In the genomic region with DNA sequence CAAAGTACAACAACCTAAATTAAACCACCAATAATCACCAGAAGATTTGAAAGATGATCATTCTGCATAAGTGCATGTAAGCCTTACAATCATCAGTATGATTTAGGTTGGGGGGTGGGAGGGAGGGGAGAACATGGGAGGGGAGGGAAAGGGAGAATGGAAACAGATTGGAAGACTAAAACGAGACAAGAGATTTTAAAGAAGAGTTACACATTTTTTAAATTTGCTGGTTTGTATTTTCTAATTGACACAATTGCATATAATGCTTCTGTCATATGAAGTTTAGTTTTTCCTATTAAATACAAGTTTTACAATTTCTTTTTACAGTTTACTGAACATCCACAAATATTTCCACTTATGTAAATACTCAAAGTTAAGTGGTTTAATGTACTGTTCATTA, we compare ENCODE assay signal across 38 cellular contexts.
"Had no signal": no experiment of that assay in that cellular context is flagged by ENCODE, and none has a peak within 500 bp of the region (broad histone marks: within the 10 kb centered on the region; RNA-seq: fewer than 3 reads in every experiment).

No MANE protein-coding gene starts in this region.

- H3K27ac ChIP-seq: adrenal gland, ascending aorta, body of pancreas, brain microvascular endothelial cell, breast epithelium, cardiac muscle cell had no signal

- H3K4me1 ChIP-seq: adrenal gland, ascending aorta, body of pancreas, breast epithelium had no signal

- H3K27me3 ChIP-seq: adrenal gland, ascending aorta, body of pancreas, brain microvascular endothelial cell, breast epithelium, cardiac muscle cell had no signal

- H3K9me3 ChIP-seq: adrenal gland, ascending aorta, body of pancreas, breast epithelium had no signal

- H3K36me3 Mint-ChIP-seq: activated naive CD4-positive, alpha-beta T cell treated with anti-CD3 and anti-CD28 coated beads, Interleukin-2, amount 10 ng/mL, durations not matched to agents 7 days and 5 days; activated naive CD4-positive, alpha-beta T cell treated with anti-CD3 and anti-CD28 coated beads, Interleukin-2, amount 50 U/mL, for 24 hours; activated naive CD8-positive, alpha-beta T cell; activated naive CD8-positive, alpha-beta T cell treated with anti-CD3 and anti-CD28 coated beads for 36 hours; activated naive CD8-positive, alpha-beta T cell treated with anti-CD3 and anti-CD28 coated beads, Interleukin-2, amount 10 ng/mL, durations not matched to agents 7 days and 5 days; brain had no signal

- H3K27ac Mint-ChIP-seq: activated naive CD4-positive, alpha-beta T cell treated with anti-CD3 and anti-CD28 coated beads for 36 hours; activated naive CD4-positive, alpha-beta T cell treated with anti-CD3 and anti-CD28 coated beads, Interleukin-2, amount 10 ng/mL, durations not matched to agents 7 days and 5 days; activated naive CD4-positive, alpha-beta T cell treated with anti-CD3 and anti-CD28 coated beads, Interleukin-2, amount 50 U/mL, for 24 hours; activated naive CD4-positive, alpha-beta T cell treated with anti-CD3 and anti-CD28 coated beads, Interleukin-2, amount 50 U/mL, for 72 hours; activated naive CD8-positive, alpha-beta T cell; activated naive CD8-positive, alpha-beta T cell treated with anti-CD3 and anti-CD28 coated beads for 36 hours; activated naive CD8-positive, alpha-beta T cell treated with anti-CD3 and anti-CD28 coated beads, Interleukin-2, amount 10 ng/mL, durations not matched to agents 7 days and 5 days; activated naive CD8-positive, alpha-beta T cell treated with anti-CD3 and anti-CD28 coated beads, Interleukin-2, amount 50 U/mL, for 24 hours; activated T-cell treated with anti-CD3 and anti-CD28 coated beads, Interleukin-2, amount 50 U/mL, for 72 hours; activated T-helper 1 cell treated with anti-CD3 and anti-CD28 coated beads, Interleukin-12 subunit alpha, Interleukin-12 subunit beta, Interleukin-2, Interleukin-4 antibody, amounts not matched to agents 30 ng/mL and 10 ng/mL and 1 ng/mL, durations not matched to agents 14 hours and 24 hours and 36 hours; activated T-helper 17 cell treated with anti-CD3 and anti-CD28 coated beads, Interleukin-2, amount 50 U/mL, for 72 hours; activated T-helper 2 cell treated with anti-CD3 and anti-CD28 coated beads, Interferon-gamma antibody, Interleukin-2, Interleukin-4, amounts not matched to agents 10 μg/mL and 5 μg/mL and 100 μg/mL, durations not matched to agents 14 hours and 24 hours and 36 hours; brain had no signal

- H3K27me3 Mint-ChIP-seq: activated naive CD4-positive, alpha-beta T cell treated with anti-CD3 and anti-CD28 coated beads, Interleukin-2, amount 10 ng/mL, durations not matched to agents 7 days and 5 days; activated naive CD4-positive, alpha-beta T cell treated with anti-CD3 and anti-CD28 coated beads, Interleukin-2, amount 50 U/mL, for 24 hours; activated naive CD8-positive, alpha-beta T cell; activated naive CD8-positive, alpha-beta T cell treated with anti-CD3 and anti-CD28 coated beads for 36 hours; activated naive CD8-positive, alpha-beta T cell treated with anti-CD3 and anti-CD28 coated beads, Interleukin-2, amount 10 ng/mL, durations not matched to agents 7 days and 5 days; activated naive CD8-positive, alpha-beta T cell treated with anti-CD3 and anti-CD28 coated beads, Interleukin-2, amount 50 U/mL, for 24 hours; activated T-helper 17 cell treated with anti-CD3 and anti-CD28 coated beads, Interleukin-2, amount 50 U/mL, for 72 hours; brain; central memory CD8-positive, alpha-beta T cell had no signal

- ATAC-seq: activated naive CD4-positive, alpha-beta T cell treated with anti-CD3 and anti-CD28 coated beads, Interleukin-2, amount 50 U/mL, for 72 hours; activated naive CD8-positive, alpha-beta T cell treated with anti-CD3 and anti-CD28 coated beads, Interleukin-2, amount 50 U/mL, for 24 hours; activated T-cell treated with anti-CD3 and anti-CD28 coated beads, Interleukin-2, amount 50 U/mL, for 4 hours; activated T-cell treated with anti-CD3 and anti-CD28 coated beads, Interleukin-2, amount 50 U/mL, for 72 hours; activated T-helper 17 cell treated with anti-CD3 and anti-CD28 coated beads, Interleukin-2, amount 50 U/mL, for 72 hours; body of pancreas had no signal

- H3K4me1 Mint-ChIP-seq: activated naive CD4-positive, alpha-beta T cell treated with anti-CD3 and anti-CD28 coated beads, Interleukin-2, amount 10 ng/mL, durations not matched to agents 7 days and 5 days; activated naive CD4-positive, alpha-beta T cell treated with anti-CD3 and anti-CD28 coated beads, Interleukin-2, amount 50 U/mL, for 24 hours; activated naive CD8-positive, alpha-beta T cell treated with anti-CD3 and anti-CD28 coated beads for 36 hours; activated naive CD8-positive, alpha-beta T cell treated with anti-CD3 and anti-CD28 coated beads, Interleukin-2, amount 10 ng/mL, durations not matched to agents 7 days and 5 days; activated naive CD8-positive, alpha-beta T cell treated with anti-CD3 and anti-CD28 coated beads, Interleukin-2, amount 50 U/mL, for 24 hours; activated T-helper 17 cell treated with anti-CD3 and anti-CD28 coated beads, Interleukin-2, amount 50 U/mL, for 72 hours; brain; central memory CD8-positive, alpha-beta T cell had no signal

- H3K4me3 ChIP-seq: adrenal gland, ascending aorta, body of pancreas, breast epithelium, cardiac muscle cell had no signal

- H3K4me3 Mint-ChIP-seq: activated naive CD4-positive, alpha-beta T cell treated with anti-CD3 and anti-CD28 coated beads for 36 hours; activated naive CD4-positive, alpha-beta T cell treated with anti-CD3 and anti-CD28 coated beads, Interleukin-2, amount 10 ng/mL, durations not matched to agents 7 days and 5 days; activated naive CD4-positive, alpha-beta T cell treated with anti-CD3 and anti-CD28 coated beads, Interleukin-2, amount 50 U/mL, for 24 hours; activated naive CD8-positive, alpha-beta T cell; activated naive CD8-positive, alpha-beta T cell treated with anti-CD3 and anti-CD28 coated beads for 36 hours; activated naive CD8-positive, alpha-beta T cell treated with anti-CD3 and anti-CD28 coated beads, Interleukin-2, amount 10 ng/mL, durations not matched to agents 7 days and 5 days; activated naive CD8-positive, alpha-beta T cell treated with anti-CD3 and anti-CD28 coated beads, Interleukin-2, amount 50 U/mL, for 24 hours; activated T-cell treated with anti-CD3 and anti-CD28 coated beads, Interleukin-2, amount 50 U/mL, for 4 hours; activated T-cell treated with anti-CD3 and anti-CD28 coated beads, Interleukin-2, amount 50 U/mL, for 72 hours; activated T-helper 1 cell treated with anti-CD3 and anti-CD28 coated beads, Interleukin-12 subunit alpha, Interleukin-12 subunit beta, Interleukin-2, Interleukin-4 antibody, amounts not matched to agents 30 ng/mL and 10 ng/mL and 1 ng/mL, durations not matched to agents 14 hours and 24 hours and 36 hours; activated T-helper 17 cell treated with anti-CD3 and anti-CD28 coated beads, Interleukin-2, amount 50 U/mL, for 72 hours; brain; central memory CD8-positive, alpha-beta T cell had no signal

- H3K36me3 ChIP-seq: adrenal gland, ascending aorta, brain microvascular endothelial cell, breast epithelium, cardiac muscle cell had no signal

- FAIRE-seq: bronchial epithelial cell, colon had no signal

- DNase-seq: activated effector memory CD4-positive, alpha-beta T cell treated with anti-CD3 and anti-CD28 coated beads, Interleukin-2, amount 50 U/mL, for 16 hours; activated effector memory CD4-positive, alpha-beta T cell treated with Interleukin-2 at 50 U/mL for 16 hours; activated gamma-delta T cell; activated gamma-delta T cell treated with Interleukin-2 at 50 U/mL for 16 hours; activated naive CD4-positive, alpha-beta T cell; activated naive CD4-positive, alpha-beta T cell treated with anti-CD3 and anti-CD28 coated beads for 36 hours; activated naive CD4-positive, alpha-beta T cell treated with anti-CD3 and anti-CD28 coated beads, Interleukin-2, amount 10 ng/mL, durations not matched to agents 7 days and 5 days; activated naive CD4-positive, alpha-beta T cell treated with anti-CD3 and anti-CD28 coated beads, Interleukin-2, amount 50 U/mL, for 16 hours; activated naive CD4-positive, alpha-beta T cell treated with Interleukin-2 at 50 U/mL for 16 hours; activated naive CD8-positive, alpha-beta T cell treated with anti-CD3 and anti-CD28 coated beads for 36 hours; activated naive CD8-positive, alpha-beta T cell treated with anti-CD3 and anti-CD28 coated beads, Interleukin-2, amount 10 ng/mL, durations not matched to agents 7 days and 5 days; activated naive CD8-positive, alpha-beta T cell treated with anti-CD3 and anti-CD28 coated beads, Interleukin-2, amount 50 U/mL, for 24 hours; activated T-cell treated with anti-CD3 and anti-CD28 coated beads, Interleukin-2, amount 50 U/mL, for 4 hours; activated T-cell treated with anti-CD3 and anti-CD28 coated beads, Interleukin-2, amount 50 U/mL, for 48 hours; activated T-cell treated with anti-CD3 and anti-CD28 coated beads, Interleukin-2, amount 50 U/mL, for 72 hours; adrenal gland; amniotic stem cell; amygdala; anterior cingulate cortex; aorta; body of pancreas; brain microvascular endothelial cell; caudate nucleus; central memory CD4-positive, alpha-beta T cell; cerebellar nuclear complex had no signal
